ENCODE assay signal across 17 cellular contexts in the genomic region with DNA sequence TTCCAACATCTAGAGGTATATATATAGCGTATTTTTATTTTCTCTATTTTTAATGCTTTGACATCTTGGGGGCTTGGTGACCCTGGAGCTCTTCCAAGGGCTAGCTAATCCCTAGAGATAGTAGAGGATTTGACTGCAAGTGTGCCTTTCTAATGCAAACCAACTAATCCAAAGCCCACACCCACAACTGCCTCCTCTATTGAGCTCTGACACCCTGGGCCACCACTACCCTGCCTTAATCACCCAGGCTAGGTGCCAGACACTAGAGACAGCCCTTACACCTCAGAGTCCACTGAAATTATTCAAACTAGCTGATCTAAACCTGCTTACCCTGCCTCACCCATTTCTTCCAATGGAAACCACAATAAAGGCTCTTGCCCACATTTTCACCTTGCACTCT.
DNase-seq lines count a peak whose midpoint lies in the region; ATAC-seq and TF ChIP-seq lines count a peak whose summit lies in the region.
"Had no signal": no experiment of that assay in that cellular context is flagged by ENCODE, and none has a peak within 500 bp of the region (broad histone marks: within the 10 kb centered on the region; RNA-seq: fewer than 3 reads in every experiment).

No MANE protein-coding gene starts in this region.

- no peak overlapping the region for H3K4me3 ChIP-seq in HAP-1
- no peak overlapping the region for H3K4me3 ChIP-seq in WERI-Rb-1 (ENCODE audit: low read depth, low read length)
- no peak overlapping the region for H3K4me3 ChIP-seq in mesendoderm (ENCODE audit: low read length)
- no peak overlapping the region for H3K4me3 ChIP-seq in Peyer's patch
- H3K4me3 ChIP-seq: GM23248, K562 had no signal

- H2BK15ac ChIP-seq in mesendoderm (replicated peaks; ENCODE audit: low read depth): no peak overlapping the region

- H2BK5ac ChIP-seq in mesendoderm (ENCODE audit: low read length): no peak overlapping the region

- H3K27ac ChIP-seq in WERI-Rb-1 (peak overlapping the region; percentile 71), mesendoderm (ENCODE audit: low read depth, low read length) (no peak overlapping the region), Peyer's patch (no peak overlapping the region)
- H3K27ac ChIP-seq: GM23248 had no signal

- H3K36me3 ChIP-seq in HAP-1 (replicated peaks) (no peaks in the 10 kb centered on the region; the same call in 1 of the 2 replicates), WERI-Rb-1 (no peaks in the 10 kb centered on the region), mesendoderm (ENCODE audit: control insufficient read depth, insufficient read depth, low read length) (no peaks in the 10 kb centered on the region), Peyer's patch (no peaks in the 10 kb centered on the region)
- H3K36me3 ChIP-seq: BE2C had no signal

- no CpG with 5 or more reads among the region's 1 CpG for WGBS in mesendoderm (ENCODE audit: extremely low coverage, insufficient coverage, low lambda C conversion rate)

- TF ChIP-seq CTCF in WERI-Rb-1 (IDR thresholded peaks at IDR 0.05; ENCODE audit: low read depth, low read length): no peak
- no peak for TF ChIP-seq CTCF in osteocyte (IDR thresholded peaks at IDR 0.05)
- no peak for TF ChIP-seq CTCF in Peyer's patch (IDR thresholded peaks at IDR 0.05)

- no peak for ATAC-seq in HG03354 (IDR thresholded peaks at IDR 0.05; ENCODE audit: poor library complexity, severe bottlenecking, unreplicated experiment)
- no peak for ATAC-seq in HG03280 (IDR thresholded peaks at IDR 0.05; ENCODE audit: unreplicated experiment)
- ATAC-seq: K562 had no signal

- no peak overlapping the region for H3K23ac ChIP-seq in mesendoderm (ENCODE audit: low read length)

- H2BK120ac ChIP-seq in mesendoderm (ENCODE audit: low read depth, low read length): no peak overlapping the region

- no peak overlapping the region for H3K56ac ChIP-seq in mesendoderm (ENCODE audit: low read length)

- DNase-seq in HAP-1 (ENCODE audit: low spot score in 2 of 2) (peak; percentile 90 to 95), WERI-Rb-1 (peak; percentile 79), mesendoderm (peak; percentile 25), osteocyte (ENCODE audit: extremely low spot score, unreplicated experiment) (no peak), Peyer's patch (no peak), NCI-H1694 (lab: John Stamatoyannopoulos, UW) (no peak)
- DNase-seq: ACHN; BE2C; C1 segment of cervical spinal cord; CD4-positive, CD25-positive, alpha-beta regulatory T cell; CD8-positive, alpha-beta memory T cell; COR-L47; GM23248; IMR-90 had no signal

- H4K8ac ChIP-seq in mesendoderm (ENCODE audit: low read depth, low read length): no peak overlapping the region

- H3K36me3 Mint-ChIP-seq in osteocyte (ENCODE audit: unreplicated experiment): peaks cover 10% of the 10 kb centered on the region
- H3K36me3 Mint-ChIP-seq: CD4-positive, CD25-positive, alpha-beta regulatory T cell; CD8-positive, alpha-beta memory T cell had no signal

- no peak for TF ChIP-seq POLR2A in Peyer's patch (IDR thresholded peaks at IDR 0.05)

- H3K4me2 ChIP-seq in mesendoderm (ENCODE audit: low read length): no peak overlapping the region

- H3K4ac ChIP-seq in mesendoderm (ENCODE audit: low read depth, low read length): no peak overlapping the region

- H3K4me1 Mint-ChIP-seq in osteocyte (ENCODE audit: unreplicated experiment): peaks cover 31% of the 10 kb centered on the region
- H3K4me1 Mint-ChIP-seq: CD4-positive, CD25-positive, alpha-beta regulatory T cell had no signal

- peaks cover 35% of the 10 kb centered on the region for H3K4me1 ChIP-seq in HAP-1
- H3K4me1 ChIP-seq in mesendoderm (ENCODE audit: control insufficient read depth, low read depth, low read length): no peaks in the 10 kb centered on the region
- H3K4me1 ChIP-seq in Peyer's patch: no peaks in the 10 kb centered on the region
- H3K4me1 ChIP-seq: BE2C had no signal

- no peaks in the 10 kb centered on the region for H3K27me3 ChIP-seq in HAP-1 (ENCODE audit: low read depth)
- no peaks in the 10 kb centered on the region for H3K27me3 ChIP-seq in WERI-Rb-1 (ENCODE audit: insufficient read depth, low read depth, severe bottlenecking)
- H3K27me3 ChIP-seq in mesendoderm (ENCODE audit: insufficient read depth, low read length, poor library complexity): no peaks in the 10 kb centered on the region
- H3K27me3 ChIP-seq in Peyer's patch: no peaks in the 10 kb centered on the region
- H3K27me3 ChIP-seq: BE2C had no signal

- H3K79me1 ChIP-seq in mesendoderm (ENCODE audit: low read length): no peaks in the 10 kb centered on the region

- H3K9me3 ChIP-seq in HAP-1 (peaks cover 4% of the 10 kb centered on the region), WERI-Rb-1 (ENCODE audit: severe bottlenecking) (peaks cover 12% of the 10 kb centered on the region), Peyer's patch (no peaks in the 10 kb centered on the region)
- H3K9me3 ChIP-seq: BE2C had no signal

- H2AK5ac ChIP-seq in mesendoderm (ENCODE audit: low read length): no peak overlapping the region

- no peaks in the 10 kb centered on the region for H3K27me3 Mint-ChIP-seq in osteocyte (ENCODE audit: unreplicated experiment)
- H3K27me3 Mint-ChIP-seq: CD4-positive, CD25-positive, alpha-beta regulatory T cell had no signal

- H3K27ac Mint-ChIP-seq in osteocyte (ENCODE audit: unreplicated experiment): peak overlapping the region; percentile 84
- H3K27ac Mint-ChIP-seq: CD4-positive, CD25-positive, alpha-beta regulatory T cell; CD8-positive, alpha-beta memory T cell had no signal

- H3K9ac ChIP-seq in mesendoderm (ENCODE audit: low read length): no peak overlapping the region
- H3K9ac ChIP-seq: GM23248 had no signal

- H3K18ac ChIP-seq in mesendoderm (ENCODE audit: low read length): no peak overlapping the region

- no peak overlapping the region for H3K4me3 Mint-ChIP-seq in osteocyte (ENCODE audit: unreplicated experiment)
- H3K4me3 Mint-ChIP-seq: CD4-positive, CD25-positive, alpha-beta regulatory T cell; CD8-positive, alpha-beta memory T cell had no signal

- in situ Hi-C loops in HAP-1 (cut with MboI; ENCODE audit: low sequenced_read_pairs): no loop called here

- no peaks in the 10 kb centered on the region for H3K79me2 ChIP-seq in mesendoderm (ENCODE audit: control insufficient read depth, insufficient read depth, low read length)

- H3K9me3 Mint-ChIP-seq in osteocyte (ENCODE audit: unreplicated experiment): peaks cover 10% of the 10 kb centered on the region

- no peak overlapping the region for H4K5ac ChIP-seq in mesendoderm (ENCODE audit: low read length)

Comparison
In these comparisons a context has a peak if more than half of its experiments do, and no peak if none do; other contexts are left out.
1. DNase-seq: peak in HAP-1 (2 of 2), WERI-Rb-1 (single experiment) and mesendoderm (single experiment); none in osteocyte (single experiment), Peyer's patch (0 of 3) and NCI-H1694 (single experiment).